In genomic region chr7:4753610-4754432, GRCh38 we compare ENCODE assay signal across 8 cellular contexts. TPM values are rescaled to one million over a fixed set of nuclear protein-coding genes. Genes with fewer than 3 reads are reported as not detected.
DNase-seq lines count a peak whose midpoint lies in the region; ATAC-seq and TF ChIP-seq lines count a peak whose summit lies in the region.

No MANE protein-coding gene starts in this region.

- TF ChIP-seq CTCF in SU-DHL-6 (IDR thresholded peaks at IDR 0.05; ENCODE audit: insufficient read depth, low read length, poor library complexity, severe bottlenecking) = peak; percentile 95
- TF ChIP-seq CTCF in left ventricle myocardium inferior (IDR thresholded peaks at IDR 0.05; ENCODE audit: borderline replicate concordance) = peak; percentile 92
- TF ChIP-seq CTCF in retinal pigment epithelial cell (conservative IDR thresholded peaks at IDR 0.05; ENCODE audit: low read depth, low read length) = peak; percentile 93

- ATAC-seq in GM21619 (IDR thresholded peaks at IDR 0.05; ENCODE audit: unreplicated experiment) = peak; percentile 85

- H3K9me2 ChIP-seq in SU-DHL-6 (replicated peaks; ENCODE audit: insufficient read depth, low read length) = no peaks in the 10 kb centered on the region

- H2AFZ ChIP-seq in SU-DHL-6 (ENCODE audit: low read depth, low read length, severe bottlenecking) = no peak overlapping the region

- intact Hi-C loops in left ventricle myocardium inferior (cut with micrococcal nuclease) = no loop called here

- H3K9ac ChIP-seq in SU-DHL-6 (ENCODE audit: low read length) = no peak overlapping the region

- H3K36me3 ChIP-seq in SU-DHL-6 (ENCODE audit: low read length) = peaks cover 2% of the 10 kb centered on the region
- peaks cover 46% of the 10 kb centered on the region for H3K36me3 ChIP-seq in left ventricle myocardium inferior

- no peaks in the 10 kb centered on the region for H3F3A ChIP-seq in SU-DHL-6 (ENCODE audit: insufficient read depth)

- H3K4me2 ChIP-seq in SU-DHL-6 (ENCODE audit: low read depth, low read length, poor library complexity, severe bottlenecking) = no peak overlapping the region

- peaks cover 23% of the 10 kb centered on the region for H3K4me1 ChIP-seq in left ventricle myocardium inferior

- H3K27ac ChIP-seq in SU-DHL-6 (ENCODE audit: low read depth, low read length) = no peak overlapping the region
- H3K27ac ChIP-seq in left ventricle myocardium inferior (replicated peaks) = no peak overlapping the region

- DNase-seq in Daoy (ENCODE audit: low read depth) (peak; percentile 79), left ventricle myocardium inferior (peak; percentile 79), retinal pigment epithelial cell (ENCODE audit: low read depth) (no peak), cortex of kidney (lab: John Stamatoyannopoulos, UW) (no peak)
- peak; percentile 32 for DNase-seq in Jurkat, Clone E6-1 (ENCODE audit: low read depth, low spot score)
- DNase-seq in activated naive CD8-positive, alpha-beta T cell treated with anti-CD3 and anti-CD28 coated beads, Interleukin-2, amount 50 U/mL, for 16 hours (ENCODE audit: low read depth, low spot score) = peak; percentile 68

- H4K20me1 ChIP-seq in SU-DHL-6 (ENCODE audit: low read depth, low read length) = no peaks in the 10 kb centered on the region

- no peaks in the 10 kb centered on the region for H3K79me2 ChIP-seq in SU-DHL-6 (ENCODE audit: insufficient read depth, low read length)

- no peaks in the 10 kb centered on the region for H3K9me3 ChIP-seq in SU-DHL-6 (ENCODE audit: insufficient read depth, low read length)
- H3K9me3 ChIP-seq in left ventricle myocardium inferior (replicated peaks) = no peaks in the 10 kb centered on the region

- no peak overlapping the region for H3K4me3 ChIP-seq in Jurkat, Clone E6-1 (ENCODE audit: low read length)
- H3K4me3 ChIP-seq in SU-DHL-6 (ENCODE audit: insufficient read depth, low read length, poor library complexity, severe bottlenecking) = no peak overlapping the region
- H3K4me3 ChIP-seq in left ventricle myocardium inferior = no peak overlapping the region
- no peak overlapping the region for H3K4me3 ChIP-seq in retinal pigment epithelial cell (ENCODE audit: low read length)

- H3K27me3 ChIP-seq in SU-DHL-6 (ENCODE audit: low read length) = no peaks in the 10 kb centered on the region
- H3K27me3 ChIP-seq in left ventricle myocardium inferior (ENCODE audit: low read depth) = no peaks in the 10 kb centered on the region

RNA-seq across cellular contexts. Expression of gene AP5Z1, which starts 21.6 kb away (rescaled TPM):
- total RNA-seq in Daoy (2014; rRNA removed; shearing (Covaris generic)) = 37.2 and 40.0 TPM in 2 replicates
- 30.4 TPM for polyA plus RNA-seq in Jurkat, Clone E6-1 (2012; ENCODE audit: insufficient read depth, insufficient read length)
- total RNA-seq in left ventricle myocardium inferior = 13.4 TPM

Comparison
In these comparisons a context has a peak if more than half of its experiments do, and no peak if none do; other contexts are left out.
1. DNase-seq: peak in Daoy (single experiment), Jurkat, Clone E6-1 (single experiment), activated naive CD8-positive, alpha-beta T cell treated with anti-CD3 and anti-CD28 coated beads, Interleukin-2, amount 50 U/mL, for 16 hours (single experiment) and left ventricle myocardium inferior (single experiment); none in retinal pigment epithelial cell (single experiment) and cortex of kidney (single experiment).
2. Peak in every context shown above with its lines, with median percentiles within 50 percentile points of each other: CTCF ChIP-seq.